13 cellular contexts compared by ENCODE assay signal in the genomic region with DNA sequence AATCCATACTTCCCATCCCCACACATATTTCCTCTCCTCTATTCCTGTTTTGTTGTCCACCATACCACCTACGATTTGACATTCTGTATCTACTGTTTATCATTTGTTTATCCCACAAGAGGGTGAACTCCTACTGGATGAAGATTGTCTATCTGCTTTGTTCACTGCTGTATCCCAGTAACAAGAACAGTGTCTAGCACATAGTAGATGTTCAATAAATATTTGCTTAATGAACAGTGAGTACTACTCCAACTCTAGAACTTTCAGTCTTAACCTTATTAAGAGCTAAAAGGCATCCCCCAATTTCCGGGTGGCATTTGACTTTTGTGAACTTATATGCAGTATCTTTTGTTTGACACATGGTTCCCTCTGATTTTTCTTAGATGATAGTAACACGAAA. TPM values are rescaled to one million over a fixed set of nuclear protein-coding genes. Genes with fewer than 3 reads are reported as not detected.
A peak's percentile ranks its signal among the peaks of the same experiment; 100 is the strongest.
DNase-seq lines count a peak whose midpoint lies in the region; ATAC-seq and TF ChIP-seq lines count a peak whose summit lies in the region.
"Had no signal": no experiment of that assay in that cellular context is flagged by ENCODE, and none has a peak within 500 bp of the region (broad histone marks: within the 10 kb centered on the region; RNA-seq: fewer than 3 reads in every experiment).

No MANE protein-coding gene starts in this region.

- TF ChIP-seq POLR2A in suprapubic skin (IDR thresholded peaks at IDR 0.05) = no peak

- H3K36me3 Mint-ChIP-seq in activated T-cell treated with anti-CD3 and anti-CD28 coated beads, Interleukin-2, amount 50 U/mL, for 4 hours (ENCODE audit: insufficient read depth) = peaks cover 2% of the 10 kb centered on the region

- H3K9me3 ChIP-seq in WERI-Rb-1 (ENCODE audit: severe bottlenecking) (peaks cover 5% of the 10 kb centered on the region), iPS-18a (ENCODE audit: control insufficient read depth, low read depth, low read length) (no peaks in the 10 kb centered on the region), suprapubic skin (no peaks in the 10 kb centered on the region)

- H3K4me3 Mint-ChIP-seq in activated T-cell treated with anti-CD3 and anti-CD28 coated beads, Interleukin-2, amount 50 U/mL, for 4 hours = no peak overlapping the region
- H3K4me3 Mint-ChIP-seq: brain; T-helper 1 cell treated with Interleukin-12 subunit alpha and Interleukin-12 subunit beta and Interleukin-4 antibody, amounts not matched to agents 30 μg/mL and 1 μg/mL, for 36 hours had no signal

- H3K9me3 Mint-ChIP-seq in activated T-cell treated with anti-CD3 and anti-CD28 coated beads, Interleukin-2, amount 50 U/mL, for 4 hours = no peaks in the 10 kb centered on the region
- H3K9me3 Mint-ChIP-seq: T-helper 1 cell treated with Interleukin-12 subunit alpha and Interleukin-12 subunit beta and Interleukin-4 antibody, amounts not matched to agents 30 μg/mL and 1 μg/mL, for 36 hours had no signal

- TF ChIP-seq CTCF in WERI-Rb-1 (IDR thresholded peaks at IDR 0.05; ENCODE audit: low read depth, low read length) (no peak), suprapubic skin (IDR thresholded peaks at IDR 0.05) (no peak)

- H3K27ac ChIP-seq in WERI-Rb-1 (no peak overlapping the region), iPS-18a (ENCODE audit: low read length) (no peak overlapping the region), suprapubic skin (no peak overlapping the region)
- H3K27ac ChIP-seq: 22Rv1 had no signal

- H3K36me3 ChIP-seq in WERI-Rb-1 = peaks cover 3% of the 10 kb centered on the region
- no peaks in the 10 kb centered on the region for H3K36me3 ChIP-seq in iPS-18a (ENCODE audit: control insufficient read depth, low read depth, low read length)
- no peaks in the 10 kb centered on the region for H3K36me3 ChIP-seq in suprapubic skin

- peak; percentile 16 for DNase-seq in DMS 273 (lab: John Stamatoyannopoulos, UW; ENCODE audit: unreplicated experiment)
- DNase-seq in DMS 273 treated with DMSO at 0.1 percent for 48 hours (lab: John Stamatoyannopoulos, UW) = no peak
- no peak for DNase-seq in WERI-Rb-1
- DNase-seq in suprapubic skin (ENCODE audit: low spot score in 2 of 2) = no peak
- no peak for DNase-seq in activated T-cell treated with anti-CD3 and anti-CD28 coated beads, Interleukin-2, amount 50 U/mL, for 4 hours
- DNase-seq: foreskin melanocyte, midbrain had no signal

- H3K27me3 ChIP-seq in WERI-Rb-1 (ENCODE audit: insufficient read depth, low read depth, severe bottlenecking) (no peaks in the 10 kb centered on the region), iPS-18a (ENCODE audit: control insufficient read depth, insufficient read depth, low read length) (peaks cover 46% of the 10 kb centered on the region), suprapubic skin (no peaks in the 10 kb centered on the region)

- H3K4me1 Mint-ChIP-seq in activated T-cell treated with anti-CD3 and anti-CD28 coated beads, Interleukin-2, amount 50 U/mL, for 4 hours (ENCODE audit: low read depth) = peaks cover 2% of the 10 kb centered on the region

- peaks cover 56% of the 10 kb centered on the region for H3K27me3 Mint-ChIP-seq in activated T-cell treated with anti-CD3 and anti-CD28 coated beads, Interleukin-2, amount 50 U/mL, for 4 hours (ENCODE audit: low read depth)
- H3K27me3 Mint-ChIP-seq: brain had no signal

- no peak for ATAC-seq in activated T-cell treated with anti-CD3 and anti-CD28 coated beads, Interleukin-2, amount 50 U/mL, for 4 hours
- ATAC-seq in GM19328 (IDR thresholded peaks at IDR 0.05; ENCODE audit: unreplicated experiment) (no peak), GM21390 (IDR thresholded peaks at IDR 0.05; ENCODE audit: unreplicated experiment) (no peak)

- no peak overlapping the region for H3K9ac ChIP-seq in iPS-18a (ENCODE audit: low read length)

- TF ChIP-seq EP300 in suprapubic skin (IDR thresholded peaks at IDR 0.05) = no peak

- WGBS in suprapubic skin = 66% methylated on average over 3 of the region's 3 CpGs

- H3K4me1 ChIP-seq in iPS-18a (ENCODE audit: control insufficient read depth, low read depth, low read length) = no peaks in the 10 kb centered on the region
- H3K4me1 ChIP-seq in suprapubic skin = peaks cover 10% of the 10 kb centered on the region

- 0 out of 2 replicates have a peak overlapping the region, but pooled peaks have one; percentile 88 for H3K4me3 ChIP-seq in WERI-Rb-1 (ENCODE audit: low read depth, low read length)
- H3K4me3 ChIP-seq in iPS-18a (ENCODE audit: low read length) = peak overlapping the region; percentile 52
- H3K4me3 ChIP-seq in suprapubic skin = peak overlapping the region; percentile 69

RNA-seq across cellular contexts. Expression of gene PYGO1, which starts 1.3 kb away (rescaled TPM):
- 1 to 10 TPM; 1.1 to 3.3 (median 2.8) TPM for total RNA-seq in suprapubic skin
- under 1 TPM; 0.05 to 0.13 (median 0.13) TPM for total RNA-seq in activated T-cell treated with anti-CD3 and anti-CD28 coated beads, Interleukin-2, amount 50 U/mL, for 4 hours
